Comparison of ENCODE assay signal across 18 cellular contexts in genomic region chr3:171526146-171526545, GRCh38.
A peak's percentile ranks its signal among the peaks of the same experiment; 100 is the strongest.
DNase-seq lines count a peak whose midpoint lies in the region; ATAC-seq and TF ChIP-seq lines count a peak whose summit lies in the region.
"Had no signal": no experiment of that assay in that cellular context is flagged by ENCODE, and none has a peak within 500 bp of the region (broad histone marks: within the 10 kb centered on the region; RNA-seq: fewer than 3 reads in every experiment).

No MANE protein-coding gene starts in this region.

- H3K4me3 ChIP-seq in choroid plexus epithelial cell (ENCODE audit: low read depth, low read length) (no peak overlapping the region), osteoblast (ENCODE audit: insufficient read depth, low read length) (no peak overlapping the region)

- no peaks in the 10 kb centered on the region for H3K79me2 ChIP-seq in osteoblast (ENCODE audit: insufficient read depth, low read length)

- H3K27me3 ChIP-seq in osteoblast (ENCODE audit: insufficient read depth, low read length): no peaks in the 10 kb centered on the region

- H3K4me1 Mint-ChIP-seq in naive thymus-derived CD8-positive, alpha-beta T cell: no peaks in the 10 kb centered on the region
- H3K4me1 Mint-ChIP-seq: CD8-positive, alpha-beta memory T cell had no signal

- POLR2A ChIA-PET in naive thymus-derived CD8-positive, alpha-beta T cell (lab: Charles Lee): no interaction called here

- H3K27ac Mint-ChIP-seq in naive thymus-derived CD8-positive, alpha-beta T cell: peak overlapping the region in 1 of 10 donors; percentile 76
- H3K27ac Mint-ChIP-seq: CD8-positive, alpha-beta memory T cell; H9 had no signal

- peak overlapping the region; percentile 23 for H3K4me2 ChIP-seq in osteoblast (ENCODE audit: insufficient read depth, low read length)

- H3K27ac ChIP-seq in osteoblast (ENCODE audit: low read depth, low read length): no peak overlapping the region
- H3K27ac ChIP-seq: RWPE1 had no signal

- H2AFZ ChIP-seq in osteoblast (ENCODE audit: low read length): peak overlapping the region; percentile 22

- H3K36me3 Mint-ChIP-seq in naive thymus-derived CD8-positive, alpha-beta T cell: peaks cover 0 to 4% (median 2%) of the 10 kb centered on the region in 3 donors
- H3K36me3 Mint-ChIP-seq: CD8-positive, alpha-beta memory T cell had no signal

- no peaks in the 10 kb centered on the region for H3K9me3 ChIP-seq in osteoblast (ENCODE audit: low read depth, low read length)

- no peak for ATAC-seq in naive thymus-derived CD8-positive, alpha-beta T cell

- H4K20me1 ChIP-seq in osteoblast (ENCODE audit: insufficient read depth, low read length): no peaks in the 10 kb centered on the region

- DNase-seq in EH (ENCODE audit: low read depth) (peak; percentile 78), M059J (ENCODE audit: low read depth) (peak; percentile 28), choroid plexus epithelial cell (ENCODE audit: low read depth) (peak; percentile 45), osteoblast (ENCODE audit: insufficient read length, low spot score, missing footprints) (no peak), DMS114 treated with DMSO at 0.1 percent for 48 hours (lab: John Stamatoyannopoulos, UW; ENCODE audit: unreplicated experiment) (no peak), cerebellum (ENCODE audit: low spot score) (no peak)
- no peak for DNase-seq in naive thymus-derived CD8-positive, alpha-beta T cell
- DNase-seq: ACHN; CD8-positive, alpha-beta memory T cell; DMS 273 treated with DMSO at 0.1 percent for 48 hours; H9; NCI-H1048; NCI-H146; NCI-H2081 treated with DMSO at 0.1 percent for 48 hours; NCI-H2227 treated with DMSO at 0.1 percent for 48 hours; NCI-H524 treated with DMSO at 0.1 percent for 48 hours; OCI-M1 had no signal

- TF ChIP-seq CTCF in choroid plexus epithelial cell (conservative IDR thresholded peaks at IDR 0.05; ENCODE audit: low read depth, low read length): no peak
- TF ChIP-seq CTCF in osteoblast (IDR thresholded peaks at IDR 0.05; ENCODE audit: extremely low read depth, low read depth, low read length): no peak

- H3K36me3 ChIP-seq in osteoblast (ENCODE audit: insufficient read depth, low read length): no peaks in the 10 kb centered on the region

- H3K4me1 ChIP-seq in osteoblast (ENCODE audit: insufficient read depth, low read length): peaks cover 17% of the 10 kb centered on the region

- H3K4me3 Mint-ChIP-seq in naive thymus-derived CD8-positive, alpha-beta T cell: no peak overlapping the region
- H3K4me3 Mint-ChIP-seq: CD8-positive, alpha-beta memory T cell; H9 had no signal

- H3K9me3 Mint-ChIP-seq in naive thymus-derived CD8-positive, alpha-beta T cell: peaks cover 0 to 1% (median 0%) of the 10 kb centered on the region in 9 donors
- H3K9me3 Mint-ChIP-seq: CD8-positive, alpha-beta memory T cell; H9 had no signal

- H3K27me3 Mint-ChIP-seq in naive thymus-derived CD8-positive, alpha-beta T cell: no peaks in the 10 kb centered on the region

Comparison
In these comparisons a context has a peak if more than half of its experiments do, and no peak if none do; other contexts are left out.
1. DNase-seq: peak in EH (single experiment), M059J (single experiment) and choroid plexus epithelial cell (single experiment); none in osteoblast (single experiment), DMS114 treated with DMSO at 0.1 percent for 48 hours (single experiment), naive thymus-derived CD8-positive, alpha-beta T cell (0 of 10) and cerebellum (single experiment).